ENCODE assay signal across 1 cellular context in genomic region chr19:46579286-46579944, GRCh38.
TF ChIP-seq lines count a peak whose summit lies in the region.

No MANE protein-coding gene starts in this region.

TF ChIP-seq in HepG2, 621 proteins besides CTCF, POLR2A, EP300 and RAD21 (continued from another document):
- no peak for TF ChIP-seq ZBTB44 (CRISPR knock-in tag; IDR thresholded peaks at IDR 0.05)
- no peak for TF ChIP-seq BATF2 (CRISPR knock-in tag; IDR thresholded peaks at IDR 0.05)
- TF ChIP-seq MAFF (IDR thresholded peaks at IDR 0.05; ENCODE audit: low read depth, low read length): no peak
- TF ChIP-seq ZFY (CRISPR knock-in tag; IDR thresholded peaks at IDR 0.05): no peak
- peak; percentile 92 for TF ChIP-seq RFX5 (IDR thresholded peaks at IDR 0.05; ENCODE audit: low read depth, low read length)
- no peak for TF ChIP-seq NFRKB (IDR thresholded peaks at IDR 0.05)
- TF ChIP-seq GATAD1 (CRISPR knock-in tag; IDR thresholded peaks at IDR 0.05): no peak
- no peak for TF ChIP-seq NFIB (CRISPR knock-in tag; IDR thresholded peaks at IDR 0.05; ENCODE audit: borderline replicate concordance)
